Comparison of ENCODE assay signal across 8 cellular contexts in genomic region chrX:38800981-38801845, GRCh38.
DNase-seq lines count a peak whose midpoint lies in the region; ATAC-seq and FAIRE-seq lines count a peak whose summit lies in the region.

TSS of gene MID1IP1 (plus strand) at chrX:38801459. CDS start at chrX:38804947, 3,488 bp downstream.

- H3K36me3 ChIP-seq in ES-I3 (ENCODE audit: insufficient read depth, low read length): peaks cover 4% of the 10 kb centered on the region; the same call in 1 of the 2 replicates

- H3K4me1 ChIP-seq in ES-I3 (ENCODE audit: insufficient read depth, low read length): no peaks in the 10 kb centered on the region; the same call in 1 of the 2 replicates

- peak within 1 kb of the TSS; percentile 72 for H3K27ac ChIP-seq in cingulate gyrus (ENCODE audit: low read depth, low read length)

- ATAC-seq in HG02943 (IDR thresholded peaks at IDR 0.05; ENCODE audit: low read depth, unreplicated experiment): peak; percentile 43

- H3K9me3 ChIP-seq in ES-I3 (ENCODE audit: control insufficient read depth, insufficient read depth, low read length): no peaks in the 10 kb centered on the region

- no peak for FAIRE-seq in RCC 7860 (lab: Jason Lieb, UNC)

- peak within 1 kb of the TSS; percentile 90 for H3K9ac ChIP-seq in ES-I3 (ENCODE audit: low read depth, low read length)

- DNase-seq in NCI-H2227 (lab: John Stamatoyannopoulos, UW; ENCODE audit: unreplicated experiment) (peak; percentile 97), islet precursor cell (peak; percentile 97), smooth muscle cell of the brain vasculature (ENCODE audit: low read depth, low spot score) (peak; percentile 72), RCC 7860 (ENCODE audit: low spot score) (no peak)
- peak; percentile 86 for DNase-seq in activated CD4-positive, alpha-beta T cell treated with anti-CD3 and anti-CD28 coated beads for 48 hours
